27 cellular contexts compared by ENCODE assay signal in genomic region chr20:17684077-17684888, GRCh38. TPM values are rescaled to one million over a fixed set of nuclear protein-coding genes. Genes with fewer than 3 reads are reported as not detected.
DNase-seq lines count a peak whose midpoint lies in the region; TF ChIP-seq lines count a peak whose summit lies in the region.
"Had no signal": no experiment of that assay in that cellular context is flagged by ENCODE, and none has a peak within 500 bp of the region (broad histone marks: within the 10 kb centered on the region; RNA-seq: fewer than 3 reads in every experiment).

No MANE protein-coding gene starts in this region.

- DNase-seq in Caco-2 = peak; percentile 85 to 93
- peak; percentile 53 for DNase-seq in NCI-H2029 treated with DMSO at 0.1 percent for 48 hours (lab: John Stamatoyannopoulos, UW)
- DNase-seq in endothelial cell (ENCODE audit: low spot score) = no peak
- DNase-seq in progenitor cell of endocrine pancreas (ENCODE audit: low spot score, unreplicated experiment) = no peak
- DNase-seq in activated effector memory CD4-positive, alpha-beta T cell treated with Interleukin-2 at 50 U/mL for 16 hours = no peak
- DNase-seq in activated T-cell treated with anti-CD3 and anti-CD28 coated beads for 4 hours = no peak
- no peak for DNase-seq in iPS-NIHi7 (ENCODE audit: extremely low spot score)
- DNase-seq: activated CD4-positive, alpha-beta T cell treated with anti-CD3 and anti-CD28 coated beads, Interleukin-2, amount 50 U/mL, for 1 hour; activated CD8-positive, alpha-beta memory T cell treated with anti-CD3 and anti-CD28 coated beads, Interleukin-2, amount 50 U/mL, for 4 hours; CD4-positive, alpha-beta memory T cell; DMS153; effector CD8-positive, alpha-beta T cell; erythroblast; GF-D8; heart left ventricle; Karpas-422; mesendoderm; MV-4-11; naive thymus-derived CD4-positive, alpha-beta T cell; NCI-H1694 treated with DMSO at 0.1 percent for 48 hours; right cardiac atrium; SK-N-SH; stimulated activated naive CD4-positive, alpha-beta T cell treated with Interleukin-2 at 50 U/mL for 16 hours had no signal

- peaks cover 44% of the 10 kb centered on the region for H3K4me1 ChIP-seq in Caco-2

- H3K4me1 Mint-ChIP-seq in Caco-2 (ENCODE audit: low read depth, unreplicated experiment) (peaks cover 58% of the 10 kb centered on the region), endothelial cell (ENCODE audit: unreplicated experiment) (peaks cover 20% of the 10 kb centered on the region), progenitor cell of endocrine pancreas (ENCODE audit: low read depth) (peaks cover 32% of the 10 kb centered on the region)

- H3K36me3 Mint-ChIP-seq in Caco-2 (ENCODE audit: insufficient read depth, unreplicated experiment) (peaks cover 38% of the 10 kb centered on the region), endothelial cell (ENCODE audit: low read depth, unreplicated experiment) (peaks cover 10% of the 10 kb centered on the region), progenitor cell of endocrine pancreas (ENCODE audit: insufficient read depth) (peaks cover 4% of the 10 kb centered on the region)

- intact Hi-C loops in Caco-2 (cut with micrococcal nuclease; ENCODE audit: unreplicated experiment) = loop anchor here (1.0 to 10.0 kb wide), 4 partner anchors 37 to 311 kb away; no protein-coding TSS in a partner anchor

- H3K27ac Mint-ChIP-seq in Caco-2 (ENCODE audit: unreplicated experiment) (peak overlapping the region; percentile 95), endothelial cell (ENCODE audit: unreplicated experiment) (peak overlapping the region; percentile 2), progenitor cell of endocrine pancreas (no peak overlapping the region)
- H3K27ac Mint-ChIP-seq: GM23338 had no signal

- peaks cover 25% of the 10 kb centered on the region for H3K9me3 Mint-ChIP-seq in Caco-2 (ENCODE audit: unreplicated experiment)
- no peaks in the 10 kb centered on the region for H3K9me3 Mint-ChIP-seq in endothelial cell (ENCODE audit: unreplicated experiment)
- H3K9me3 Mint-ChIP-seq in progenitor cell of endocrine pancreas (ENCODE audit: low read depth) = peaks cover 18% of the 10 kb centered on the region

- TF ChIP-seq CTCF in Caco-2 (IDR thresholded peaks at IDR 0.05; ENCODE audit: insufficient read depth in 1 of 2, low read depth in 1 of 2, low read length in 1 of 2, severe bottlenecking in 1 of 2, unreplicated experiment in 1 of 2) (no peak), endothelial cell (IDR thresholded peaks at IDR 0.05; ENCODE audit: unreplicated experiment) (no peak), progenitor cell of endocrine pancreas (IDR thresholded peaks at IDR 0.05; ENCODE audit: unreplicated experiment) (no peak)

- H3K4me3 Mint-ChIP-seq in Caco-2 (ENCODE audit: unreplicated experiment) = peak overlapping the region; percentile 85
- H3K4me3 Mint-ChIP-seq in endothelial cell (ENCODE audit: unreplicated experiment) = no peak overlapping the region
- H3K4me3 Mint-ChIP-seq in progenitor cell of endocrine pancreas (ENCODE audit: low read depth) = peak overlapping the region; percentile 38

- POLR2A ChIA-PET in Caco-2 (lab: Charles Lee) = interaction anchor here (2.3 kb wide), 1 partner anchor 26 kb away, joined by 73 read pairs; no protein-coding TSS in a partner anchor

- no peaks in the 10 kb centered on the region for H3K27me3 ChIP-seq in Caco-2 (replicated peaks; ENCODE audit: control insufficient read depth, insufficient read depth, low read length)
- H3K27me3 ChIP-seq: heart left ventricle had no signal

- no peaks in the 10 kb centered on the region for H3K27me3 Mint-ChIP-seq in Caco-2 (ENCODE audit: insufficient read depth, unreplicated experiment)
- H3K27me3 Mint-ChIP-seq in endothelial cell (ENCODE audit: unreplicated experiment) = peaks cover 16% of the 10 kb centered on the region
- H3K27me3 Mint-ChIP-seq in progenitor cell of endocrine pancreas = peaks cover 14% of the 10 kb centered on the region

- CTCF ChIA-PET in Caco-2 (lab: Charles Lee) = interaction anchor here (2.9 kb wide), 1 partner anchor 25 kb away, joined by 44 read pairs; no protein-coding TSS in a partner anchor

- H3K36me3 ChIP-seq in Caco-2 (ENCODE audit: control insufficient read depth, insufficient read depth, low read length) = peaks cover under 1% of the 10 kb centered on the region; the same call in 1 of the 2 replicates
- H3K36me3 ChIP-seq: thoracic aorta had no signal

- no TSS peak for BruUV-seq in Caco-2 (replicated peaks; lab: Mats Ljungman, UMichigan)

- H3K4me3 ChIP-seq in Caco-2 (ENCODE audit: low read depth, low read length) = no peak overlapping the region
- H3K4me3 ChIP-seq: GM23338, heart left ventricle, thoracic aorta had no signal

- H3K9me3 ChIP-seq in Caco-2 = peaks cover 23% of the 10 kb centered on the region
- H3K9me3 ChIP-seq: SK-N-SH, thoracic aorta had no signal

RNA-seq across cellular contexts. Expression of gene RRBP1, which starts 2.2 kb away (rescaled TPM):
- 665 and 758 TPM in 2 replicates for total RNA-seq in Caco-2 (2022)
- 179 TPM for total RNA-seq in endothelial cell (ENCODE audit: unreplicated experiment)
- 222 and 242 TPM in 2 replicates for total RNA-seq in progenitor cell of endocrine pancreas

RNA-seq across cellular contexts. Expression of gene BANF2, which starts 15.5 kb away (rescaled TPM):
- 2.1 and 3.0 TPM in 2 replicates for total RNA-seq in Caco-2 (2022)
- not detected for total RNA-seq in endothelial cell (ENCODE audit: unreplicated experiment)
- total RNA-seq in progenitor cell of endocrine pancreas = not detected in 2 replicates
- total RNA-seq: CD4-positive, alpha-beta memory T cell; fibroblast of villous mesenchyme; GM23338; heart left ventricle; naive thymus-derived CD4-positive, alpha-beta T cell; right cardiac atrium; T-helper 2 cell treated with Interferon-gamma antibody and Interleukin-4, amounts not matched to agents 100 ng/mL and 5 ng/mL, for 36 hours; thoracic aorta had no signal

Comparison
In these comparisons a context has a peak if more than half of its experiments do, and no peak if none do; other contexts are left out.
1. DNase-seq: peak in Caco-2 (2 of 2) and NCI-H2029 treated with DMSO at 0.1 percent for 48 hours (single experiment); none in endothelial cell (single experiment), progenitor cell of endocrine pancreas (single experiment), activated effector memory CD4-positive, alpha-beta T cell treated with Interleukin-2 at 50 U/mL for 16 hours (single experiment), activated T-cell treated with anti-CD3 and anti-CD28 coated beads for 4 hours (single experiment) and iPS-NIHi7 (single experiment).